ENCODE assay signal across 12 cellular contexts in the genomic region with DNA sequence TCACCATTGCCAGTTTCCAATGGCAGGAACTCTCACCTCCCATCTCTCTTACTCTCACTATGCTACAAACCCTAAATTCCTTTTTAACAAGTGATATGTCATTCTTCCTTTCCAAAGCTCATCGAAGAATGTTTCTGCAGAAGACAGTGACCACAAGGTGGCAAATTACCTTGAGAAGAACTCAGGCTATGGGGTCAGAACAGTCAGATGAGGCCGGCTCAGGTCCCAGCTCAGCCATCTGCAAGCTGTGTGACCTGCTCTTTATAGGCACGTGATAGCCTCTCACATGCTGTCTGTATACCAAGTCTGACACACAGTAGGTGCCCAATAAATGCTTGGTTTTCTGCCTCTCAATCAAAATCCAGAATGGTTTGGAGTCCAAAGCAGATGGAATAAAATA.
DNase-seq lines count a peak whose midpoint lies in the region; ATAC-seq and TF ChIP-seq lines count a peak whose summit lies in the region.
"Had no signal": no experiment of that assay in that cellular context is flagged by ENCODE, and none has a peak within 500 bp of the region (broad histone marks: within the 10 kb centered on the region; RNA-seq: fewer than 3 reads in every experiment).

No MANE protein-coding gene starts in this region.

- peak overlapping the region; percentile 76 for H3K27ac Mint-ChIP-seq in mesothelial cell of epicardium
- H3K27ac Mint-ChIP-seq: activated CD4-positive, alpha-beta memory T cell treated with anti-CD3 and anti-CD28 coated beads, Interleukin-2, amount 10 ng/mL, durations not matched to agents 7 days and 5 days had no signal

- peaks cover 45% of the 10 kb centered on the region for H3K4me1 Mint-ChIP-seq in mesothelial cell of epicardium

- peak overlapping the region; percentile 8 for H3K9ac ChIP-seq in NT2/D1 (ENCODE audit: insufficient read length, low read depth)
- H3K9ac ChIP-seq: SK-N-SH had no signal

- H3K36me3 Mint-ChIP-seq in mesothelial cell of epicardium: peaks cover 3% of the 10 kb centered on the region

- peak; percentile 81 for DNase-seq in GM12865 (ENCODE audit: low read depth)
- no peak for DNase-seq in NT2/D1 (ENCODE audit: low read depth, low spot score)
- no peak for DNase-seq in mesothelial cell of epicardium (ENCODE audit: low spot score in 2 of 2, unreplicated experiment in 2 of 2)
- DNase-seq in central memory CD4-positive, alpha-beta T cell: no peak
- DNase-seq in HAP-1 (ENCODE audit: low spot score in 2 of 2): no peak
- DNase-seq: activated CD4-positive, alpha-beta memory T cell treated with anti-CD3 and anti-CD28 coated beads, Interleukin-2, amount 10 ng/mL, durations not matched to agents 7 days and 5 days; GOT3; SK-N-SH had no signal

- no peak for TF ChIP-seq CTCF in GM12865 (IDR thresholded peaks at IDR 0.05; ENCODE audit: insufficient read depth, low read depth, low read length, missing control alignments)
- TF ChIP-seq CTCF in mesothelial cell of epicardium (IDR thresholded peaks at IDR 0.05; ENCODE audit: unreplicated experiment): no peak

- H3K4me1 ChIP-seq in NT2/D1 (ENCODE audit: insufficient read depth, insufficient read length): peaks cover 2% of the 10 kb centered on the region
- peaks cover 34% of the 10 kb centered on the region for H3K4me1 ChIP-seq in HAP-1

- H3K9me3 Mint-ChIP-seq in mesothelial cell of epicardium: no peaks in the 10 kb centered on the region
- H3K9me3 Mint-ChIP-seq: activated CD4-positive, alpha-beta memory T cell treated with anti-CD3 and anti-CD28 coated beads, Interleukin-2, amount 10 ng/mL, durations not matched to agents 7 days and 5 days had no signal

- H3K27me3 ChIP-seq in NT2/D1 (ENCODE audit: insufficient read depth, insufficient read length) (no peaks in the 10 kb centered on the region), HAP-1 (ENCODE audit: low read depth) (no peaks in the 10 kb centered on the region)
- H3K27me3 ChIP-seq: ascending aorta had no signal

- H3K36me3 ChIP-seq in NT2/D1 (ENCODE audit: insufficient read depth, insufficient read length, low read length) (no peaks in the 10 kb centered on the region), HAP-1 (replicated peaks) (no peaks in the 10 kb centered on the region)
- H3K36me3 ChIP-seq: ascending aorta had no signal

- no peaks in the 10 kb centered on the region for H3K27me3 Mint-ChIP-seq in mesothelial cell of epicardium (ENCODE audit: low read depth)
- H3K27me3 Mint-ChIP-seq: activated CD4-positive, alpha-beta memory T cell treated with anti-CD3 and anti-CD28 coated beads, Interleukin-2, amount 10 ng/mL, durations not matched to agents 7 days and 5 days had no signal

- H3K9me3 ChIP-seq in NT2/D1 (ENCODE audit: insufficient read depth, low read length) (no peaks in the 10 kb centered on the region), HAP-1 (no peaks in the 10 kb centered on the region)
- H3K9me3 ChIP-seq: ascending aorta, SK-N-SH had no signal

- in situ Hi-C loops in HAP-1 (cut with MboI; ENCODE audit: low sequenced_read_pairs): no loop called here

- ATAC-seq in GM19023 (IDR thresholded peaks at IDR 0.05; ENCODE audit: unreplicated experiment) (peak; percentile 45), HG03439 (IDR thresholded peaks at IDR 0.05; ENCODE audit: unreplicated experiment) (no peak)
- ATAC-seq: left lobe of liver had no signal

- H3K4me3 ChIP-seq in GM12865 (ENCODE audit: low read depth, low read length) (no peak overlapping the region), NT2/D1 (ENCODE audit: insufficient read length, low read depth) (no peak overlapping the region), HAP-1 (no peak overlapping the region)
- H3K4me3 ChIP-seq: ascending aorta had no signal

- no peak overlapping the region for H3K4me3 Mint-ChIP-seq in mesothelial cell of epicardium
- H3K4me3 Mint-ChIP-seq: activated CD4-positive, alpha-beta memory T cell treated with anti-CD3 and anti-CD28 coated beads, Interleukin-2, amount 10 ng/mL, durations not matched to agents 7 days and 5 days had no signal
